In genomic region chr2:174052639-174052976, GRCh38 we compare ENCODE assay signal across 1 cellular context.
TF ChIP-seq lines count a peak whose summit lies in the region.

No MANE protein-coding gene starts in this region.

TF ChIP-seq in HEK293, 187 proteins besides CTCF, POLR2A, EP300 and RAD21 (continued from another document):
- TF ChIP-seq ZNF596 (tag by site-specific recombination; IDR thresholded peaks at IDR 0.05) (no peak), ZNF26 (tag by site-specific recombination; IDR thresholded peaks at IDR 0.05) (no peak), ZNF155 (tag by site-specific recombination; IDR thresholded peaks at IDR 0.05) (no peak), FEZF1 (tag by site-specific recombination; IDR thresholded peaks at IDR 0.05) (peak; percentile 45; the same call in 1 of the 2 replicates), ZFHX2 (tag by site-specific recombination; conservative IDR thresholded peaks at IDR 0.05) (no peak), HOXD13 (CRISPR knock-in tag; IDR thresholded peaks at IDR 0.05; ENCODE audit: borderline replicate concordance) (no peak), SCRT1 (tag by site-specific recombination; IDR thresholded peaks at IDR 0.05; ENCODE audit: borderline replicate concordance) (no peak), ZNF664 (tag by site-specific recombination; IDR thresholded peaks at IDR 0.05) (peak; percentile 68), ZNF677 (tag by site-specific recombination; IDR thresholded peaks at IDR 0.05) (no peak), ZNF366 (tag by site-specific recombination; conservative IDR thresholded peaks at IDR 0.05) (no peak), ZNF692 (tag by site-specific recombination; IDR thresholded peaks at IDR 0.05) (no peak)
- TF ChIP-seq, protein P1, sequence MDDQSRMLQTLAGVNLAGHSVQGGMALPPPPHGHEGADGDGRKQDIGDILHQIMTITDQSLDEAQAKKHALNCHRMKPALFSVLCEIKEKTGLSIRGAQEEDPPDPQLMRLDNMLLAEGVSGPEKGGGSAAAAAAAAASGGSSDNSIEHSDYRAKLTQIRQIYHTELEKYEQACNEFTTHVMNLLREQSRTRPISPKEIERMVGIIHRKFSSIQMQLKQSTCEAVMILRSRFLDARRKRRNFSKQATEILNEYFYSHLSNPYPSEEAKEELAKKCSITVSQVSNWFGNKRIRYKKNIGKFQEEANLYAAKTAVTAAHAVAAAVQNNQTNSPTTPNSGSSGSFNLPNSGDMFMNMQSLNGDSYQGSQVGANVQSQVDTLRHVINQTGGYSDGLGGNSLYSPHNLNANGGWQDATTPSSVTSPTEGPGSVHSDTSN (CRISPR knock-in tag; IDR thresholded peaks at IDR 0.05), result no peak
